In genomic region chr2:8684885-8685696, GRCh38 we compare ENCODE assay signal across 8 cellular contexts. TPM values are rescaled to one million over a fixed set of nuclear protein-coding genes. Genes with fewer than 3 reads are reported as not detected.
DNase-seq lines count a peak whose midpoint lies in the region; ATAC-seq, FAIRE-seq and TF ChIP-seq lines count a peak whose summit lies in the region.

No MANE protein-coding gene starts in this region.

- H3K9me3 ChIP-seq in cardiac muscle cell (ENCODE audit: low read depth) (no peaks in the 10 kb centered on the region), pancreas (no peaks in the 10 kb centered on the region)

- TF ChIP-seq CTCF in cardiac muscle cell (IDR thresholded peaks at IDR 0.05; ENCODE audit: low read depth, low read length) (no peak), pancreas (IDR thresholded peaks at IDR 0.05) (no peak), foreskin keratinocyte (conservative IDR thresholded peaks at IDR 0.05) (no peak)

- WGBS in pancreas, 2 donors: 1% methylated on average over 35 to 87 of the region's 87 CpGs

- no peaks in the 10 kb centered on the region for H3K27me3 ChIP-seq in cardiac muscle cell
- H3K27me3 ChIP-seq in pancreas: no peaks in the 10 kb centered on the region
- H3K27me3 ChIP-seq in foreskin keratinocyte: peaks cover 50% of the 10 kb centered on the region

- peaks cover 37% of the 10 kb centered on the region for H3K4me1 Mint-ChIP-seq in activated naive CD4-positive, alpha-beta T cell treated with anti-CD3 and anti-CD28 coated beads, Interleukin-2, amount 10 ng/mL, durations not matched to agents 7 days and 5 days

- ATAC-seq in HG03196 (IDR thresholded peaks at IDR 0.05; ENCODE audit: unreplicated experiment) (peak; percentile 2), pancreas (peak; percentile 7 to 20 (median 8)), foreskin keratinocyte (no peak)

- peaks cover 23% of the 10 kb centered on the region for H3K36me3 Mint-ChIP-seq in activated naive CD4-positive, alpha-beta T cell treated with anti-CD3 and anti-CD28 coated beads, Interleukin-2, amount 10 ng/mL, durations not matched to agents 7 days and 5 days

- DNase-seq in DMS53 treated with DMSO at 0.1 percent for 48 hours (lab: John Stamatoyannopoulos, UW; ENCODE audit: unreplicated experiment): peak; percentile 53
- peak; percentile 62 for DNase-seq in OCI-M1 (lab: John Stamatoyannopoulos, UW)
- peak; percentile 61 for DNase-seq in activated naive CD4-positive, alpha-beta T cell treated with anti-CD3 and anti-CD28 coated beads, Interleukin-2, amount 10 ng/mL, durations not matched to agents 7 days and 5 days
- DNase-seq in cardiac muscle cell (ENCODE audit: low read depth in 1 of 2, low spot score in 1 of 2): peak; percentile 44 to 84
- peak; percentile 52 to 89 (median 72) for DNase-seq in pancreas
- DNase-seq in RKO (ENCODE audit: low spot score): no peak
- no peak for DNase-seq in foreskin keratinocyte

- peak overlapping the region; percentile 78 for H3K4me3 ChIP-seq in cardiac muscle cell
- peak overlapping the region; percentile 36 to 73 (median 65) for H3K4me3 ChIP-seq in pancreas

- H3K27ac Mint-ChIP-seq in activated naive CD4-positive, alpha-beta T cell treated with anti-CD3 and anti-CD28 coated beads, Interleukin-2, amount 10 ng/mL, durations not matched to agents 7 days and 5 days: peak overlapping the region; percentile 87

- intact Hi-C loops in pancreas (cut with DNase I): loop anchor here in 1 of 3 donors (5.0 kb wide), 1 partner anchor 1258 kb away; no protein-coding TSS in a partner anchor

- H3K27ac ChIP-seq in cardiac muscle cell (peak overlapping the region; percentile 81), pancreas (peak overlapping the region; percentile 50 to 89 (median 86)), foreskin keratinocyte (no peak overlapping the region)

- CTCF ChIA-PET in activated naive CD4-positive, alpha-beta T cell treated with anti-CD3 and anti-CD28 coated beads, Interleukin-2, amount 10 ng/mL, durations not matched to agents 7 days and 5 days (lab: Charles Lee): interaction anchor here (0.9 to 1.3 kb wide), 3 partner anchors 1115 to 1257 kb away, joined by 3 to 4 read pairs (median 3); no protein-coding TSS in a partner anchor

- H3K4me3 Mint-ChIP-seq in activated naive CD4-positive, alpha-beta T cell treated with anti-CD3 and anti-CD28 coated beads, Interleukin-2, amount 10 ng/mL, durations not matched to agents 7 days and 5 days: peak overlapping the region; percentile 98

- no peaks in the 10 kb centered on the region for H3K9me3 Mint-ChIP-seq in activated naive CD4-positive, alpha-beta T cell treated with anti-CD3 and anti-CD28 coated beads, Interleukin-2, amount 10 ng/mL, durations not matched to agents 7 days and 5 days

- peaks cover 17% of the 10 kb centered on the region for H3K27me3 Mint-ChIP-seq in activated naive CD4-positive, alpha-beta T cell treated with anti-CD3 and anti-CD28 coated beads, Interleukin-2, amount 10 ng/mL, durations not matched to agents 7 days and 5 days

- FAIRE-seq in pancreas (lab: Jason Lieb, UNC): no peak

- H3K4me1 ChIP-seq in cardiac muscle cell (ENCODE audit: low read depth): peaks cover 8% of the 10 kb centered on the region
- peaks cover 0 to 12% (median 7%) of the 10 kb centered on the region in 3 donors for H3K4me1 ChIP-seq in pancreas
- peaks cover 3% of the 10 kb centered on the region for H3K4me1 ChIP-seq in foreskin keratinocyte

- H3K36me3 ChIP-seq in cardiac muscle cell (no peaks in the 10 kb centered on the region), pancreas (no peaks in the 10 kb centered on the region)

RNA-seq across cellular contexts. Expression of gene ID2, which starts 3.2 kb away (rescaled TPM):
- total RNA-seq in cardiac muscle cell (626 and 780 TPM in 2 replicates), pancreas (10 to 100 TPM; 19.3 to 50.6 (median 23.2) TPM), foreskin keratinocyte (0.81 and 1.2 TPM in 2 replicates)
- polyA plus RNA-seq in cardiac muscle cell (409 and 527 TPM in 2 replicates), pancreas (100 to 1,000 TPM in 1 of 2 donors, 10 to 100 TPM in 1; 53.1 to 135 TPM), foreskin keratinocyte (0.68 and 0.71 TPM in 2 replicates)

Comparison
In these comparisons a context has a peak if more than half of its experiments do, and no peak if none do; other contexts are left out.
1. DNase-seq: peak in DMS53 treated with DMSO at 0.1 percent for 48 hours (single experiment), OCI-M1 (single experiment), activated naive CD4-positive, alpha-beta T cell treated with anti-CD3 and anti-CD28 coated beads, Interleukin-2, amount 10 ng/mL, durations not matched to agents 7 days and 5 days (single experiment), cardiac muscle cell (2 of 2) and pancreas (6 of 6); none in RKO (single experiment) and foreskin keratinocyte (0 of 2).
2. RNA of gene ID2, which starts 3.2 kb away (total RNA-seq): 626 to 780 TPM in cardiac muscle cell; 19.3 to 50.6 TPM in pancreas and 0.81 to 1.2 TPM in foreskin keratinocyte; every median in the first group is over 10 times any median in the second.